11 cellular contexts compared by ENCODE assay signal in the genomic region with DNA sequence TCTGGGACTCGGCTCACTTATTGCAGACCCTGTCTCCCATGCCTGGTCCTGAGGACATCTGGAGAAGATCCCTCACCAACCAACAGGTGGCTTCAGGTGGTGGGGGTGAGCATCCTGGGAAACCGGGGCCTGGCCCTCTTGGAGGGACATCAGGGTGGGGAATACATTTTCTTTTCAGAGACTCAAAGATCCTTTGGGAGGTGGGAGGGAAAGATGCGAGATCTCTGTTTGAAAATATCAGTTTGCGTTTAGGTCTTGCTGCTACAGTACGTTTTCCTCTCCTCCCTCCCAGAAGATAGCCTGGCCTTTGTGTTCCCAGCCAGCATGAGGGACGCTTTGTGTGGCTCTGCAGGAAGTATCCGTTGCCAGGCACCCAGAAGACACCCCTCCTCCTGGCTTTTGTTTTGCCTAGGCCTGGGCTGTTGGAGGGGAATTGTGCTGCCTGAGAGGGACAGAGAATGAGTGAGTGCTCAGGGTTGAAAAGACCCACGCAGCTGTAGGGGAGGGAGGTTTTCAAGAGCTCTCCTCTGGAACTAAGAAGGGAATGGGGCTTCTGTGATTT.
DNase-seq lines count a peak whose midpoint lies in the region; ATAC-seq and TF ChIP-seq lines count a peak whose summit lies in the region.
"Had no signal": no experiment of that assay in that cellular context is flagged by ENCODE, and none has a peak within 500 bp of the region (broad histone marks: within the 10 kb centered on the region; RNA-seq: fewer than 3 reads in every experiment).

No MANE protein-coding gene starts in this region.

- no peak overlapping the region for H3K4me3 Mint-ChIP-seq in nephron
- H3K4me3 Mint-ChIP-seq: activated CD8-positive, alpha-beta T cell treated with anti-CD3 and anti-CD28 coated beads, Interleukin-2, amount 10 ng/mL, durations not matched to agents 7 days and 5 days had no signal

- DNase-seq in ELF-1 (ENCODE audit: low read depth, low spot score) = peak; percentile 91
- DNase-seq in NCI-H2107 (lab: John Stamatoyannopoulos, UW) = peak; percentile 86
- peak; percentile 86 for DNase-seq in ecto neural progenitor cell (ENCODE audit: low spot score)
- no peak for DNase-seq in T-helper 9 cell
- no peak for DNase-seq in amniotic stem cell (lab: John Stamatoyannopoulos, UW)
- DNase-seq: activated CD8-positive, alpha-beta T cell treated with anti-CD3 and anti-CD28 coated beads, Interleukin-2, amount 10 ng/mL, durations not matched to agents 7 days and 5 days had no signal

- H3K4me1 Mint-ChIP-seq in nephron = peaks cover 10% of the 10 kb centered on the region

- peak overlapping the region in 2 of 3 experiments; percentile 40 to 70 for H3K27ac Mint-ChIP-seq in nephron
- H3K27ac Mint-ChIP-seq: activated CD8-positive, alpha-beta T cell treated with anti-CD3 and anti-CD28 coated beads, Interleukin-2, amount 10 ng/mL, durations not matched to agents 7 days and 5 days had no signal

- TF ChIP-seq CTCF in nephron (IDR thresholded peaks at IDR 0.05; ENCODE audit: unreplicated experiment in 3 of 3) = no peak

- peaks cover 6% of the 10 kb centered on the region for H3K27me3 Mint-ChIP-seq in nephron (ENCODE audit: low read depth)

- H3K9me3 Mint-ChIP-seq in nephron = peaks cover 2% of the 10 kb centered on the region

- no peaks in the 10 kb centered on the region for H3K36me3 Mint-ChIP-seq in nephron (ENCODE audit: low read depth)

- no peak for ATAC-seq in HG03159 (IDR thresholded peaks at IDR 0.05; ENCODE audit: unreplicated experiment)
- ATAC-seq in HG02840 (IDR thresholded peaks at IDR 0.05; ENCODE audit: low FRiP score, unreplicated experiment) = no peak
- ATAC-seq: activated CD8-positive, alpha-beta T cell treated with anti-CD3 and anti-CD28 coated beads, Interleukin-2, amount 10 ng/mL, durations not matched to agents 7 days and 5 days; GM12878; Right ventricle myocardium inferior had no signal

Comparison
In these comparisons a context has a peak if more than half of its experiments do, and no peak if none do; other contexts are left out.
1. DNase-seq: peak in ELF-1 (single experiment), NCI-H2107 (single experiment) and ecto neural progenitor cell (single experiment); none in T-helper 9 cell (single experiment) and amniotic stem cell (single experiment).